ENCODE assay signal across 27 cellular contexts in the genomic region with DNA sequence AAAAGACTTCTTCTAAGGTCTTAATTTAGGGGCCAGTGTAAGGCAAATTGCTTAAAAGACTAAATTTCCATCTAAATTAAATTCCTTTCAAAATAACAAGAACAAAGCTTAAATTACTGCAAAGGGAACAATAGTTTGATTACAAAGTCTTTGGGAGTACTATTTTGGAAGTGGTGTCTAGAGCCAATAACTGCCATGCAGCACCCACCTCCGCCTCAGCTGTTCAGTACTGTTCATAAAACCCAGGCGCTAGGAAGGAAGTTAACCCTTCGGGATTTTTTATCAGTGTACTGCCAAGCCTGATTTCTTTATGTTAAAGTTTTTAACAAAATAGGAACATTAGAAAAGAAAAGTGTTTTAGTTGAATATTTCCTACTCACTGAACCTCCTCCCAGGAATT.
"Had no signal": no experiment of that assay in that cellular context is flagged by ENCODE, and none has a peak within 500 bp of the region (broad histone marks: within the 10 kb centered on the region; RNA-seq: fewer than 3 reads in every experiment).

No MANE protein-coding gene starts in this region.

- H3K4me3 Mint-ChIP-seq: activated B cell treated with CpG ODN at 0.5 μM for 24 hours; activated CD4-positive, alpha-beta T cell treated with anti-CD3 and anti-CD28 coated beads, Interleukin-2, amount 10 ng/mL, durations not matched to agents 24 days and 14 days; activated naive CD4-positive, alpha-beta T cell treated with anti-CD3 and anti-CD28 coated beads, Interleukin-2, amount 50 U/mL, for 24 hours; activated T-helper 17 cell treated with anti-CD3 and anti-CD28 coated beads, Interleukin-2, amount 50 U/mL, for 72 hours; T-cell had no signal

- DNase-seq: activated B cell treated with CpG ODN at 0.5 μM for 24 hours; activated CD4-positive, alpha-beta T cell treated with anti-CD3 and anti-CD28 coated beads for 1 hour; activated CD4-positive, alpha-beta T cell treated with anti-CD3 and anti-CD28 coated beads, Interleukin-2, amount 10 ng/mL, durations not matched to agents 24 days and 14 days; activated CD4-positive, alpha-beta T cell treated with anti-CD3 and anti-CD28 coated beads, Interleukin-2, amount 50 U/mL, for 48 hours; activated T-cell treated with anti-CD3 and anti-CD28 coated beads for 4 hours; activated T-cell treated with anti-CD3 and anti-CD28 coated beads, Interleukin-2, amount 50 U/mL, for 48 hours; aorta; central memory CD4-positive, alpha-beta T cell; NCI-H1436; NCI-H1694 treated with DMSO at 0.1 percent for 48 hours; NCI-H2107; NCI-H446; NCI-H524; NK-92 treated with Interleukin-12 subunit alpha and Interleukin-12 subunit beta, amount 100 ng/mL, for 24 hours; OCI-M1; RPMI8226; T-cell; T-helper 2 cell; T1000 had no signal

- H3K27ac Mint-ChIP-seq: activated B cell treated with CpG ODN at 0.5 μM for 24 hours; activated CD4-positive, alpha-beta T cell treated with anti-CD3 and anti-CD28 coated beads, Interleukin-2, amount 10 ng/mL, durations not matched to agents 24 days and 14 days; activated naive CD4-positive, alpha-beta T cell treated with anti-CD3 and anti-CD28 coated beads, Interleukin-2, amount 50 U/mL, for 24 hours; activated T-helper 17 cell treated with anti-CD3 and anti-CD28 coated beads, Interleukin-2, amount 50 U/mL, for 72 hours; T-cell had no signal

- H3K4me3 ChIP-seq: coronary artery, SK-N-MC had no signal

- H3K9me3 Mint-ChIP-seq: activated naive CD4-positive, alpha-beta T cell treated with anti-CD3 and anti-CD28 coated beads, Interleukin-2, amount 50 U/mL, for 24 hours had no signal

- ATAC-seq: activated T-helper 17 cell treated with anti-CD3 and anti-CD28 coated beads, Interleukin-2, amount 50 U/mL, for 72 hours; Panc1; Right ventricle myocardium inferior; T-cell had no signal

- H3K27ac ChIP-seq: coronary artery, SK-N-MC had no signal

- FAIRE-seq: bronchial epithelial cell, TTC549 had no signal

- H3K4me1 Mint-ChIP-seq: activated B cell treated with CpG ODN at 0.5 μM for 24 hours; activated CD4-positive, alpha-beta T cell treated with anti-CD3 and anti-CD28 coated beads, Interleukin-2, amount 10 ng/mL, durations not matched to agents 24 days and 14 days; activated naive CD4-positive, alpha-beta T cell treated with anti-CD3 and anti-CD28 coated beads, Interleukin-2, amount 50 U/mL, for 24 hours; activated T-helper 17 cell treated with anti-CD3 and anti-CD28 coated beads, Interleukin-2, amount 50 U/mL, for 72 hours; T-cell had no signal

- H3K36me3 Mint-ChIP-seq: activated naive CD4-positive, alpha-beta T cell treated with anti-CD3 and anti-CD28 coated beads, Interleukin-2, amount 50 U/mL, for 24 hours; T-cell had no signal

- H3K27me3 Mint-ChIP-seq: activated B cell treated with CpG ODN at 0.5 μM for 24 hours; activated CD4-positive, alpha-beta T cell treated with anti-CD3 and anti-CD28 coated beads, Interleukin-2, amount 10 ng/mL, durations not matched to agents 24 days and 14 days; activated naive CD4-positive, alpha-beta T cell treated with anti-CD3 and anti-CD28 coated beads, Interleukin-2, amount 50 U/mL, for 24 hours; activated T-helper 17 cell treated with anti-CD3 and anti-CD28 coated beads, Interleukin-2, amount 50 U/mL, for 72 hours; T-cell had no signal
